Comparison of ENCODE assay signal across 22 cellular contexts in genomic region chr12:105852958-105853357, GRCh38.
DNase-seq lines count a peak whose midpoint lies in the region; ATAC-seq, FAIRE-seq and TF ChIP-seq lines count a peak whose summit lies in the region.
"Had no signal": no experiment of that assay in that cellular context is flagged by ENCODE, and none has a peak within 500 bp of the region (broad histone marks: within the 10 kb centered on the region; RNA-seq: fewer than 3 reads in every experiment).

No MANE protein-coding gene starts in this region.

- 18% methylated on average over 2 of the region's 2 CpGs for WGBS in right cardiac atrium

- BruUV-seq in endothelial cell of umbilical vein (replicated peaks; lab: Mats Ljungman, UMichigan), result no TSS peak

- H3K27me3 ChIP-seq in endothelial cell of umbilical vein (ENCODE audit: control insufficient read depth in 2 of 2, insufficient read depth in 2 of 2, low read length in 2 of 2), result no peaks in the 10 kb centered on the region
- H3K27me3 ChIP-seq in right cardiac atrium (ENCODE audit: control insufficient read depth, insufficient read depth), result no peaks in the 10 kb centered on the region
- H3K27me3 ChIP-seq: BLaER1 had no signal

- no peaks in the 10 kb centered on the region for H3K9me3 ChIP-seq in endothelial cell of umbilical vein (replicated peaks; ENCODE audit: control insufficient read depth, insufficient read depth, low read length)
- no peaks in the 10 kb centered on the region for H3K9me3 ChIP-seq in right cardiac atrium (ENCODE audit: control insufficient read depth, low read length)
- H3K9me3 ChIP-seq: BLaER1, mucosa of descending colon had no signal

- H3K4me3 ChIP-seq in AG10803 (ENCODE audit: low read length) (no peak overlapping the region), endothelial cell of umbilical vein (replicated peaks in 1 of 3; ENCODE audit: insufficient read depth in 1 of 3, low read depth in 1 of 3, low read length in 3 of 3) (no peak overlapping the region), right cardiac atrium (ENCODE audit: low read length) (no peak overlapping the region)
- H3K4me3 ChIP-seq: A549, BLaER1, mucosa of descending colon had no signal

- TF ChIP-seq CTCF in AG10803 (conservative IDR thresholded peaks at IDR 0.05; ENCODE audit: low read length) (no peak), endothelial cell of umbilical vein (IDR thresholded peaks at IDR 0.05; ENCODE audit: extremely low read depth in 1 of 2, insufficient read depth in 1 of 2, low read depth in 1 of 2, low read length in 2 of 2) (no peak)

- peak; percentile 48 for DNase-seq in AG10803 (ENCODE audit: low read depth)
- DNase-seq in endothelial cell of umbilical vein (ENCODE audit: low read depth, low spot score), result no peak
- peak; percentile 65 to 81 (median 80) for DNase-seq in right cardiac atrium
- peak; percentile 77 for DNase-seq in sciatic nerve (ENCODE audit: low spot score)
- DNase-seq in NCI-H1436 (lab: John Stamatoyannopoulos, UW), result no peak
- DNase-seq in NOMO-1 (lab: John Stamatoyannopoulos, UW; ENCODE audit: unreplicated experiment in 2 of 2), result no peak
- DNase-seq: activated CD4-positive, alpha-beta T cell treated with anti-CD3 and anti-CD28 coated beads for 4 hours; activated naive CD8-positive, alpha-beta T cell treated with anti-CD3 and anti-CD28 coated beads, Interleukin-2, amount 10 ng/mL, durations not matched to agents 7 days and 5 days; foreskin melanocyte; Karpas-422; kidney glomerular epithelial cell; mucosa of descending colon; NCI-H1105; NCI-H2107; NCI-H526; stimulated activated CD8-positive, alpha-beta memory T cell treated with anti-CD3 and anti-CD28 coated beads, Interleukin-4, amount 100 ng/mL, for 48 hours; substantia nigra had no signal

- FAIRE-seq in endothelial cell of umbilical vein (lab: Jason Lieb, UNC), result peak; percentile 44
- FAIRE-seq: A549 had no signal

- H2AFZ ChIP-seq in endothelial cell of umbilical vein (ENCODE audit: low read depth, low read length), result peak overlapping the region; percentile 7

- H3K9me1 ChIP-seq in endothelial cell of umbilical vein (replicated peaks; ENCODE audit: control insufficient read depth, extremely low read depth, insufficient read depth, low read length), result no peaks in the 10 kb centered on the region

- H3K4me2 ChIP-seq in endothelial cell of umbilical vein (ENCODE audit: insufficient read depth, low read length), result no peak overlapping the region
- H3K4me2 ChIP-seq: A549, BLaER1 had no signal

- no peaks in the 10 kb centered on the region for H3K36me3 ChIP-seq in endothelial cell of umbilical vein (ENCODE audit: control insufficient read depth in 2 of 2, extremely low read depth in 1 of 2, insufficient read depth in 2 of 2, low read length in 2 of 2)
- H3K36me3 ChIP-seq: BLaER1 had no signal

- POLR2A ChIA-PET in endothelial cell of umbilical vein (lab: Charles Lee), result no interaction called here

- H3K79me2 ChIP-seq in endothelial cell of umbilical vein (ENCODE audit: control insufficient read depth, insufficient read depth, low read length), result no peaks in the 10 kb centered on the region

- no peaks in the 10 kb centered on the region for H4K20me1 ChIP-seq in endothelial cell of umbilical vein (replicated peaks; ENCODE audit: control insufficient read depth, extremely low read depth, insufficient read depth, low read length)
- H4K20me1 ChIP-seq: BLaER1 had no signal

- intact Hi-C loops in endothelial cell of umbilical vein (cut with micrococcal nuclease) (loop anchor here (5.0 kb wide), 2 partner anchors 214 to 284 kb away; partner anchors contain the start of gene NUAK1), right cardiac atrium (cut with DNase I) (no loop called here), sciatic nerve (cut with DNase I) (no loop called here)

- H3K4me1 ChIP-seq in endothelial cell of umbilical vein (ENCODE audit: control insufficient read depth, extremely low read depth, insufficient read depth, low read length) (peaks cover 23% of the 10 kb centered on the region), right cardiac atrium (ENCODE audit: control insufficient read depth, insufficient read depth, low read length) (peaks cover 2% of the 10 kb centered on the region)
- H3K4me1 ChIP-seq: A549, BLaER1 had no signal

- H3K9ac ChIP-seq in endothelial cell of umbilical vein (replicated peaks; ENCODE audit: extremely low read depth, insufficient read depth, low read length), result no peak overlapping the region
- H3K9ac ChIP-seq: BLaER1 had no signal

- TF ChIP-seq POLR2A in endothelial cell of umbilical vein (IDR thresholded peaks at IDR 0.05; ENCODE audit: low read depth, low read length), result no peak

- peak; percentile 94 to 95 for ATAC-seq in right cardiac atrium
- peak; percentile 83 for ATAC-seq in sciatic nerve
- ATAC-seq in GM19328 (IDR thresholded peaks at IDR 0.05; ENCODE audit: unreplicated experiment), result no peak
- no peak for ATAC-seq in HG03571 (IDR thresholded peaks at IDR 0.05; ENCODE audit: unreplicated experiment)
- ATAC-seq: A549, HCT116, mucosa of descending colon had no signal

- dilution Hi-C loops in endothelial cell of umbilical vein (cut with MboI; ENCODE audit: extremely low pct_ligation_motif_present, low sequenced_read_pairs), result no loop called here

- CTCF ChIA-PET in endothelial cell of umbilical vein (lab: Charles Lee), result no interaction called here

- H3K27ac ChIP-seq in endothelial cell of umbilical vein (ENCODE audit: insufficient read depth, low read depth, low read length) (no peak overlapping the region), right cardiac atrium (ENCODE audit: low read length) (no peak overlapping the region)
- H3K27ac ChIP-seq: A549, BLaER1 had no signal

TF ChIP-seq in endothelial cell of umbilical vein, 7 proteins besides CTCF, POLR2A, EP300 and RAD21:
- TF ChIP-seq GATA2 (IDR thresholded peaks at IDR 0.05; ENCODE audit: insufficient read depth, insufficient read length, low read depth, low read length) (no peak), JUN (IDR thresholded peaks at IDR 0.05; ENCODE audit: borderline replicate concordance, insufficient read depth, insufficient read length, low read depth) (no peak), EZH2 (IDR thresholded peaks at IDR 0.05; ENCODE audit: borderline replicate concordance, low read depth, low read length, severe bottlenecking) (no peak)

Comparison
In these comparisons a context has a peak if more than half of its experiments do, and no peak if none do; other contexts are left out.
1. DNase-seq: peak in AG10803 (single experiment), right cardiac atrium (3 of 3) and sciatic nerve (single experiment); none in endothelial cell of umbilical vein (single experiment), NCI-H1436 (single experiment) and NOMO-1 (0 of 2).
2. ATAC-seq: peak in right cardiac atrium (2 of 2) and sciatic nerve (single experiment); none in GM19328 (single experiment) and HG03571 (single experiment).